ENCODE assay signal across 8 cellular contexts in genomic region chr19:46599716-46600392, GRCh38. TPM values are rescaled to one million over a fixed set of nuclear protein-coding genes. Genes with fewer than 3 reads are reported as not detected.
A peak's percentile ranks its signal among the peaks of the same experiment; 100 is the strongest.
DNase-seq lines count a peak whose midpoint lies in the region; ATAC-seq and TF ChIP-seq lines count a peak whose summit lies in the region.

No MANE protein-coding gene starts in this region.

- peaks cover 24% of the 10 kb centered on the region for H3K4me1 ChIP-seq in DOHH2 (ENCODE audit: control insufficient read depth, low read length)
- H3K4me1 ChIP-seq in Peyer's patch = peaks cover 0 to 27% (median 5%) of the 10 kb centered on the region in 4 donors

- H3K4me1 Mint-ChIP-seq in osteocyte (ENCODE audit: unreplicated experiment) = peaks cover 33% of the 10 kb centered on the region

- no peak for TF ChIP-seq POLR2A in Peyer's patch (IDR thresholded peaks at IDR 0.05)

- DNase-seq in Peyer's patch (peak in 1 of 3 donors; percentile 15), epithelial cell of prostate (ENCODE audit: low read depth, low spot score) (no peak), osteocyte (ENCODE audit: extremely low spot score, unreplicated experiment) (no peak), NCI-H1092 (lab: John Stamatoyannopoulos, UW) (no peak), amygdala (lab: John Stamatoyannopoulos, UW) (no peak)
- no peak for DNase-seq in NK-92 treated with Interleukin-12 subunit alpha and Interleukin-12 subunit beta, amount 100 ng/mL, for 24 hours (lab: John Stamatoyannopoulos, UW)

- H3K4me3 Mint-ChIP-seq in osteocyte (ENCODE audit: unreplicated experiment) = peak overlapping the region; percentile 98

- peak overlapping the region; percentile 86 for H3K4me2 ChIP-seq in DOHH2 (ENCODE audit: low read length)

- peaks cover 19% of the 10 kb centered on the region for H4K20me1 ChIP-seq in DOHH2 (ENCODE audit: control insufficient read depth, insufficient read depth, low read depth, low read length)

- H3K9me3 ChIP-seq in DOHH2 (ENCODE audit: control insufficient read depth, insufficient read depth, low read length) (peaks cover 9% of the 10 kb centered on the region), Peyer's patch (no peaks in the 10 kb centered on the region)

- no peaks in the 10 kb centered on the region for H3K9me2 ChIP-seq in DOHH2 (replicated peaks; ENCODE audit: control insufficient read depth, low read length)

- H3K79me2 ChIP-seq in DOHH2 (ENCODE audit: control insufficient read depth, low read length) = peaks cover 37% of the 10 kb centered on the region

- peaks cover 31% of the 10 kb centered on the region for H3K36me3 ChIP-seq in DOHH2 (ENCODE audit: control insufficient read depth, low read length)
- no peaks in the 10 kb centered on the region for H3K36me3 ChIP-seq in Peyer's patch

- peak overlapping the region; percentile 79 for H3K4me3 ChIP-seq in DOHH2 (ENCODE audit: low read length)
- peak overlapping the region; percentile 82 to 100 (median 99) for H3K4me3 ChIP-seq in Peyer's patch

- H3K9me3 Mint-ChIP-seq in osteocyte (ENCODE audit: unreplicated experiment) = peaks cover 10% of the 10 kb centered on the region

- no peaks in the 10 kb centered on the region for H3K36me3 Mint-ChIP-seq in osteocyte (ENCODE audit: unreplicated experiment)

- peak overlapping the region; percentile 100 for H3K27ac Mint-ChIP-seq in osteocyte (ENCODE audit: unreplicated experiment)

- no peaks in the 10 kb centered on the region for H3K27me3 Mint-ChIP-seq in osteocyte (ENCODE audit: unreplicated experiment)

- 0 out of 2 replicates have a peak, but pooled peaks cover 2% of the 10 kb centered on the region for H3F3A ChIP-seq in DOHH2 (ENCODE audit: control insufficient read depth, insufficient read depth)

- no peak for ATAC-seq in HG02798 (IDR thresholded peaks at IDR 0.05; ENCODE audit: poor library complexity, unreplicated experiment)

- TF ChIP-seq CTCF in DOHH2 (IDR thresholded peaks at IDR 0.05; ENCODE audit: low read depth, low read length, poor library complexity, severe bottlenecking) (no peak), Peyer's patch (IDR thresholded peaks at IDR 0.05) (no peak), osteocyte (IDR thresholded peaks at IDR 0.05) (no peak)

- no peak overlapping the region for H3K27ac ChIP-seq in DOHH2 (ENCODE audit: low read depth, low read length)
- H3K27ac ChIP-seq in Peyer's patch = peak overlapping the region; percentile 89 to 97 (median 94)
- peak overlapping the region; percentile 91 for H3K27ac ChIP-seq in epithelial cell of prostate

- H3K27me3 ChIP-seq in DOHH2 (ENCODE audit: control insufficient read depth, low read length) (no peaks in the 10 kb centered on the region), Peyer's patch (no peaks in the 10 kb centered on the region)

RNA-seq across cellular contexts. Expression of gene CALM3, which starts 1.3 kb away (rescaled TPM):
- total RNA-seq in Peyer's patch (100 to 1,000 TPM; 134 to 282 (median 237) TPM), osteocyte (167 and 168 TPM in 2 replicates)

RNA-seq across cellular contexts. Expression of gene PTGIR, which starts 25.0 kb away (rescaled TPM):
- total RNA-seq in Peyer's patch = 1 to 10 TPM in 2 of 4 donors, not detected in 2; 3.4 to 5.8 TPM
- 0.31 and 0.38 TPM in 2 replicates for total RNA-seq in osteocyte

RNA-seq across cellular contexts. Expression of gene GNG8, which starts 36.1 kb away (rescaled TPM):
- total RNA-seq in Peyer's patch (not detected), osteocyte (not detected in 2 replicates)
